ENCODE assay signal across 8 cellular contexts in genomic region chr2:207676827-207677354, GRCh38. TPM values are rescaled to one million over a fixed set of nuclear protein-coding genes. Genes with fewer than 3 reads are reported as not detected.
DNase-seq lines count a peak whose midpoint lies in the region; ATAC-seq and TF ChIP-seq lines count a peak whose summit lies in the region.

No MANE protein-coding gene starts in this region.

- peak overlapping the region in 4 of 5 donors; percentile 48 to 74 (median 55) for H3K27ac ChIP-seq in adrenal gland

- H3K9me3 ChIP-seq in adrenal gland (replicated peaks in 1 of 3) = no peaks in the 10 kb centered on the region

- 12 to 26% (median 17%) methylated on average over 5 of the region's 5 CpGs for WGBS in adrenal gland, 4 donors

- DNase-seq in AG10803 (ENCODE audit: low read depth) (peak; percentile 63), adrenal gland (peak in 5 of 7 donors; percentile 34 to 69 (median 58)), lung microvascular endothelial cell (ENCODE audit: low read depth in 2 of 2) (peak; percentile 73 to 82), NCI-H1417 treated with DMSO at 0.1 percent for 48 hours (lab: John Stamatoyannopoulos, UW) (no peak), NCI-H748 (lab: John Stamatoyannopoulos, UW; ENCODE audit: unreplicated experiment) (no peak), NCI-H2227 (lab: John Stamatoyannopoulos, UW; ENCODE audit: unreplicated experiment) (no peak)

- H3K4me1 ChIP-seq in adrenal gland (replicated peaks in 1 of 2) = peaks cover 0 to 14% of the 10 kb centered on the region in 2 donors

- TF ChIP-seq CTCF in AG10803 (conservative IDR thresholded peaks at IDR 0.05; ENCODE audit: low read length) (no peak), adrenal gland (IDR thresholded peaks at IDR 0.05) (no peak)

- no peaks in the 10 kb centered on the region for H3K36me3 ChIP-seq in adrenal gland (replicated peaks in 1 of 2)

- ATAC-seq in HG02759 (IDR thresholded peaks at IDR 0.05; ENCODE audit: unreplicated experiment) = peak; percentile 74
- ATAC-seq in GM21723 (IDR thresholded peaks at IDR 0.05; ENCODE audit: unreplicated experiment) = no peak

- intact Hi-C loops in adrenal gland (cut with DNase I) = no loop called here

- no peaks in the 10 kb centered on the region for H3K27me3 ChIP-seq in adrenal gland

- no peak for TF ChIP-seq POLR2A in adrenal gland (IDR thresholded peaks at IDR 0.05)

- H3K4me3 ChIP-seq in AG10803 (ENCODE audit: low read length) (no peak overlapping the region), adrenal gland (peak overlapping the region in 1 of 4 donors; percentile 4)

RNA-seq across cellular contexts. Expression of gene CCNYL1, which starts 34.5 kb away (rescaled TPM):
- total RNA-seq in adrenal gland = 10 to 100 TPM in 2 of 8 donors, 1 to 10 TPM in 6; 2.0 to 11.6 (median 6.6) TPM
- 10 to 100 TPM in 1 of 3 donors, 1 to 10 TPM in 2; 3.9 to 13.3 (median 5.1) TPM for polyA plus RNA-seq in adrenal gland
- total RNA-seq in lung microvascular endothelial cell = 16.1 and 19.2 TPM in 2 replicates

RNA-seq across cellular contexts. Expression of gene METTL21A, which starts 51.7 kb away (rescaled TPM):
- total RNA-seq in adrenal gland = 10 to 100 TPM in 6 of 8 donors, 1 to 10 TPM in 2; 6.9 to 28.3 (median 13.6) TPM
- polyA plus RNA-seq in adrenal gland = 10 to 100 TPM in 1 of 3 donors, 1 to 10 TPM in 2; 7.7 to 20.3 (median 10.0) TPM
- 8.3 and 19.4 TPM in 2 replicates for total RNA-seq in lung microvascular endothelial cell

Comparison
In these comparisons a context has a peak if more than half of its experiments do, and no peak if none do; other contexts are left out.
1. DNase-seq: peak in AG10803 (single experiment), adrenal gland (5 of 7) and lung microvascular endothelial cell (2 of 2); none in NCI-H1417 treated with DMSO at 0.1 percent for 48 hours (single experiment), NCI-H748 (single experiment) and NCI-H2227 (single experiment).